12 cellular contexts compared by ENCODE assay signal in the genomic region with DNA sequence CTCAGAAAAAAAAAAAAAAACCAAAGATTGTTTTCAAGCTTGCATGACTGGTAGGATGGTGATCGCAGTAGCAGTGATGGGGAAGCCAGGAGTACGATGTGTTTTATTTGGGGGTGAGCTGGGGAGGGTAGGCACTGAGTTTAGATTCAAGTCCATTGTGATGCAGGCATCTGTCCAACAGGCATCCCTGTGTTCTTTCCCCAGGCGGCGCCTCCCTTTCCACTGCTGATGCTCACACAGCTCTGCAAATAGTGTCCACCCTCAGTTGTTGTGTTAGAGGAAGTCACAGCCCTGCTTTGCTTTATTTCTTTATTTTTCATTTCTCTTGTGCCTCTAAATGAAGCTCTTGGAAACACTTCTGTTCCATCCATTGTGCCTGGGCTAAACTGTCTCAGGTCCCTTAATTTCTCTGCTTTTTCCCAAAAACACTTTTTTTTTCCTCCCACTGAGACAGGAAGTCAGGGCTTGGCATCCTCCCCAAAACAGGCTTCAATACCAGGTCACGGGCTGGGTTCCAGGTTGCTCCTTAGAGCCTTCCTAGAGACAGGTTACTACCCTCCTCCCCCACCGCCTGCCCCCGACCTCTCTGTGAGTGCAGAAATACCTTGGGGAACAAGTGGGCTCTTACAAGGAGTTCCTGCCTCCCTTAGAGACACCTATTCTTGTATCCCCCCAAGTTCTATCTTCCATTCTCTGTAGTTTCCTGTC. TPM values are rescaled to one million over a fixed set of nuclear protein-coding genes. Genes with fewer than 3 reads are reported as not detected.
DNase-seq lines count a peak whose midpoint lies in the region; ATAC-seq and TF ChIP-seq lines count a peak whose summit lies in the region.
"Had no signal": no experiment of that assay in that cellular context is flagged by ENCODE, and none has a peak within 500 bp of the region (broad histone marks: within the 10 kb centered on the region; RNA-seq: fewer than 3 reads in every experiment).

No MANE protein-coding gene starts in this region.

- H3K4me3 ChIP-seq in CD8-positive, alpha-beta T cell (ENCODE audit: low read depth, low read length), result no peak overlapping the region
- no peak overlapping the region for H3K4me3 ChIP-seq in cardiac fibroblast (replicated peaks in 1 of 2; ENCODE audit: low read depth in 2 of 2, low read length in 2 of 2)
- no peak overlapping the region for H3K4me3 ChIP-seq in osteoblast (ENCODE audit: insufficient read depth, low read length)
- no peak overlapping the region for H3K4me3 ChIP-seq in smooth muscle cell

- H3K36me3 ChIP-seq in CD8-positive, alpha-beta T cell (ENCODE audit: insufficient read depth, low read length), result no peaks in the 10 kb centered on the region
- H3K36me3 ChIP-seq in osteoblast (ENCODE audit: insufficient read depth, low read length) (peaks cover 26% of the 10 kb centered on the region), smooth muscle cell (ENCODE audit: low read depth) (peaks cover 2% of the 10 kb centered on the region)

- H3K9ac ChIP-seq in smooth muscle cell (ENCODE audit: low read depth), result no peak overlapping the region

- H3K79me2 ChIP-seq in osteoblast (ENCODE audit: insufficient read depth, low read length), result peaks cover 83% of the 10 kb centered on the region
- peaks cover 3% of the 10 kb centered on the region for H3K79me2 ChIP-seq in smooth muscle cell (ENCODE audit: low read depth)

- ATAC-seq in CD8-positive, alpha-beta T cell, result no peak
- ATAC-seq in HG03439 (IDR thresholded peaks at IDR 0.05; ENCODE audit: unreplicated experiment), result no peak
- ATAC-seq in GM19328 (IDR thresholded peaks at IDR 0.05; ENCODE audit: unreplicated experiment), result no peak
- ATAC-seq: left colon had no signal

- H3K9me3 Mint-ChIP-seq in CD8-positive, alpha-beta T cell, result no peaks in the 10 kb centered on the region

- no peak overlapping the region for H3K27ac ChIP-seq in CD8-positive, alpha-beta T cell (ENCODE audit: low read depth, low read length)
- H3K27ac ChIP-seq in osteoblast (ENCODE audit: low read depth, low read length) (peak overlapping the region; percentile 31), smooth muscle cell (ENCODE audit: low read depth) (no peak overlapping the region)

- no peak for TF ChIP-seq CTCF in CD8-positive, alpha-beta T cell (IDR thresholded peaks at IDR 0.05)
- TF ChIP-seq CTCF in cardiac fibroblast (IDR thresholded peaks at IDR 0.05; ENCODE audit: low read depth, low read length), result no peak
- no peak for TF ChIP-seq CTCF in osteoblast (IDR thresholded peaks at IDR 0.05; ENCODE audit: extremely low read depth, low read depth, low read length)
- TF ChIP-seq CTCF in smooth muscle cell (IDR thresholded peaks at IDR 0.05; ENCODE audit: borderline replicate concordance, insufficient read depth, poor library complexity, severe bottlenecking), result no peak

- H3K4me3 Mint-ChIP-seq in CD8-positive, alpha-beta T cell, result peak overlapping the region; percentile 58

- intact Hi-C loops in CD8-positive, alpha-beta T cell (cut with DNase I, micrococcal nuclease), result loop anchor here in 1 of 2 experiments (5.0 kb wide), 1 partner anchor 48 kb away; no protein-coding TSS in a partner anchor

- DNase-seq in CD8-positive, alpha-beta T cell, result no peak
- DNase-seq in NCI-H2081 treated with DMSO at 0.1 percent for 48 hours (lab: John Stamatoyannopoulos, UW) (peak; percentile 33), cardiac fibroblast (ENCODE audit: low read depth in 2 of 2) (peak; percentile 26 to 63), osteoblast (ENCODE audit: insufficient read length, low spot score, missing footprints) (peak; percentile 72), NCI-H2227 (lab: John Stamatoyannopoulos, UW; ENCODE audit: unreplicated experiment) (no peak), smooth muscle cell (lab: John Stamatoyannopoulos, UW; ENCODE audit: unreplicated experiment) (no peak)
- DNase-seq: activated CD4-positive, CD25-positive, alpha-beta regulatory T cell treated with anti-CD3 and anti-CD28 coated beads, Interleukin-2, amount 50 U/mL, for 72 hours; DMS 273 treated with DMSO at 0.1 percent for 48 hours; NCI-H1105 had no signal

- H3K4me1 ChIP-seq in CD8-positive, alpha-beta T cell (ENCODE audit: insufficient read depth, low read length), result peaks cover 14% of the 10 kb centered on the region
- H3K4me1 ChIP-seq in osteoblast (ENCODE audit: insufficient read depth, low read length) (peaks cover 23% of the 10 kb centered on the region), smooth muscle cell (ENCODE audit: low read depth) (no peaks in the 10 kb centered on the region)

- POLR2A ChIA-PET in CD8-positive, alpha-beta T cell (lab: Charles Lee), result interaction anchor here (0.7 to 4.7 kb wide), 2 partner anchors 38 to 44 kb away, joined by 3 to 46 read pairs; a partner anchor contains a TSS

- peak overlapping the region; percentile 69 for H3K27ac Mint-ChIP-seq in CD8-positive, alpha-beta T cell

- CTCF ChIA-PET in CD8-positive, alpha-beta T cell (lab: Charles Lee), result interaction anchor here (1.0 to 11.5 kb wide), 6 partner anchors 9 to 161 kb away, joined by 3 to 123 read pairs (median 4); no protein-coding TSS in a partner anchor

- peaks cover 4% of the 10 kb centered on the region for H3K36me3 Mint-ChIP-seq in CD8-positive, alpha-beta T cell

- peaks cover 19% of the 10 kb centered on the region for H4K20me1 ChIP-seq in osteoblast (ENCODE audit: insufficient read depth, low read length)
- peaks cover 80% of the 10 kb centered on the region for H4K20me1 ChIP-seq in smooth muscle cell (ENCODE audit: low read depth)

- WGBS in smooth muscle cell (ENCODE audit: low lambda C conversion rate), result 94% methylated on average over 7 of the region's 7 CpGs

- peaks cover 27% of the 10 kb centered on the region for H3K4me1 Mint-ChIP-seq in CD8-positive, alpha-beta T cell (ENCODE audit: low read depth)

- H3F3A ChIP-seq in smooth muscle cell (ENCODE audit: low read depth), result no peaks in the 10 kb centered on the region

- H3K4me2 ChIP-seq in osteoblast (ENCODE audit: insufficient read depth, low read length) (peak overlapping the region; percentile 23), smooth muscle cell (no peak overlapping the region)

- H3K9me3 ChIP-seq in CD8-positive, alpha-beta T cell (ENCODE audit: low read length), result no peaks in the 10 kb centered on the region
- no peaks in the 10 kb centered on the region for H3K9me3 ChIP-seq in osteoblast (ENCODE audit: low read depth, low read length)
- H3K9me3 ChIP-seq in smooth muscle cell (replicated peaks; ENCODE audit: low read depth), result no peaks in the 10 kb centered on the region

- H3K27me3 ChIP-seq in CD8-positive, alpha-beta T cell (ENCODE audit: insufficient read depth, low read length), result no peaks in the 10 kb centered on the region
- H3K27me3 ChIP-seq in osteoblast (ENCODE audit: insufficient read depth, low read length) (no peaks in the 10 kb centered on the region), smooth muscle cell (ENCODE audit: low read depth) (no peaks in the 10 kb centered on the region)

- H3K27me3 Mint-ChIP-seq in CD8-positive, alpha-beta T cell (ENCODE audit: low read depth), result no peaks in the 10 kb centered on the region

- H2AFZ ChIP-seq in osteoblast (ENCODE audit: low read length), result no peak overlapping the region
- no peak overlapping the region for H2AFZ ChIP-seq in smooth muscle cell (ENCODE audit: low read depth)

RNA-seq across cellular contexts. Expression of a gene that starts 38.6 kb away (rescaled TPM):
- 100 to 1,000 TPM; 748 to 798 TPM for total RNA-seq in CD8-positive, alpha-beta T cell
- total RNA-seq in osteoblast (2,226 and 2,227 TPM in 2 replicates), smooth muscle cell (1,212 and 1,497 TPM in 2 replicates)
- polyA plus RNA-seq in smooth muscle cell, result 449 and 471 TPM in 2 replicates

Comparison
In these comparisons a context has a peak if more than half of its experiments do, and no peak if none do; other contexts are left out.
1. DNase-seq: peak in NCI-H2081 treated with DMSO at 0.1 percent for 48 hours (single experiment), cardiac fibroblast (2 of 2) and osteoblast (single experiment); none in CD8-positive, alpha-beta T cell (0 of 7), NCI-H2227 (single experiment) and smooth muscle cell (single experiment).